Comparison of ENCODE assay signal across 8 cellular contexts in the genomic region with DNA sequence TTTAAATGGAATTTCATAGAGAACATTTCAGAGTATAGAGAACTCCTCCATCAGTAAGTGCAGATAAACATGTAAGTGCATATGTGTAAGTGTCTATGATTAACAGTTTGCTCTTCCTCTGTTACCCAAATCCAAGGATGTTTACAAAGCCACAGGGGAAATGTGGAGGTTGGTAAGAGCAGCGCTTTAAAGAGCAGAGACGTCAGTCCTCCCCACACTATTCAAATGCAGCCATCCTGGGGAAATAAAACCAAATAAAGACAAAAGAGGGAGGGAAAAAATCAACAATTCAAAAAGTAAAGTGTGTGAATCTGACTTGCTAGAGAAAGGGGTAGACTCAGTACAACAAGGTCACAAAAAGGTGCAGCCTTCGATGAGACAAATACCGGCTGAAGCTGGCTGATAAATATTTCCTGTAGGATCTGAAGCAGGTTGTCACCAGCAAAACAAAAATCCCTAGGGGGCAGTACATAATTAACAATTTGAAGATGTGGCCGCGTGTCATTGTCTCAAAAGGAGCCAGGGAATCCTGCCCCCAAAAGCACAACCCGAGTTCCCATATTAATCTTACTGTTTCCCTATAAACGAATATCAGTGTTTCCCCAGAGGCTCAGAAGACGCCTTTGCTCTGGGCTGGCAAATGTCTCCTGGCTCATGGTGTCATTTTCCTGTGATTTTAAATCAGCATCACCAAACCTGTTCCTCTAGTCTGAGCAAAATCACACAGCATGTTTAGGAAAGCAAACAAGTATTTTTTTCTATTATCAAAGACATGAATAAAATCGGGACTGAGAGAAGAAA.
DNase-seq lines count a peak whose midpoint lies in the region; ATAC-seq, FAIRE-seq and TF ChIP-seq lines count a peak whose summit lies in the region.

No MANE protein-coding gene starts in this region.

- H3K36me3 Mint-ChIP-seq in neural crest cell (ENCODE audit: low read depth): no peaks in the 10 kb centered on the region

- FAIRE-seq in kidney (lab: Jason Lieb, UNC): no peak

- ATAC-seq in sciatic nerve (no peak), GM18520 (IDR thresholded peaks at IDR 0.05; ENCODE audit: unreplicated experiment) (no peak)

- H3K4me1 Mint-ChIP-seq in neural crest cell: peaks cover 12% of the 10 kb centered on the region

- no peak overlapping the region for H3K9ac ChIP-seq in kidney (ENCODE audit: low read length in 2 of 2)

- H3K27ac Mint-ChIP-seq in neural crest cell (ENCODE audit: unreplicated experiment): peak overlapping the region; percentile 0

- no peaks in the 10 kb centered on the region for H3K9me3 ChIP-seq in cardiac muscle cell (ENCODE audit: low read depth)
- H3K9me3 ChIP-seq in kidney (ENCODE audit: control insufficient read depth in 1 of 2, low read length in 2 of 2): no peaks in the 10 kb centered on the region

- H3K27me3 Mint-ChIP-seq in neural crest cell (ENCODE audit: low read depth): no peaks in the 10 kb centered on the region

- H3K9me3 Mint-ChIP-seq in neural crest cell: no peaks in the 10 kb centered on the region

- peak; percentile 52 to 62 for DNase-seq in cardiac muscle cell (ENCODE audit: low read depth in 1 of 2, low spot score in 1 of 2)
- DNase-seq in cardiac septum (ENCODE audit: low spot score): no peak
- peak; percentile 20 to 75 for DNase-seq in NCI-H446 (lab: John Stamatoyannopoulos, UW)
- peak; percentile 57 for DNase-seq in choroid plexus epithelial cell (ENCODE audit: low read depth)
- DNase-seq in neural crest cell (ENCODE audit: low read depth, low spot score): no peak
- DNase-seq in sciatic nerve (ENCODE audit: low spot score): no peak
- DNase-seq in kidney: no peak

- no peak overlapping the region for H3K4me3 Mint-ChIP-seq in neural crest cell

- H3K36me3 ChIP-seq in cardiac muscle cell: no peaks in the 10 kb centered on the region
- no peaks in the 10 kb centered on the region for H3K36me3 ChIP-seq in kidney (ENCODE audit: control insufficient read depth in 1 of 2, insufficient read depth in 2 of 2, low read length in 2 of 2)

- TF ChIP-seq CTCF in cardiac muscle cell (IDR thresholded peaks at IDR 0.05; ENCODE audit: low read depth, low read length) (peak; percentile 30), choroid plexus epithelial cell (conservative IDR thresholded peaks at IDR 0.05; ENCODE audit: low read depth, low read length) (peak; percentile 53), neural crest cell (conservative IDR thresholded peaks at IDR 0.05) (peak; percentile 64), kidney (IDR thresholded peaks at IDR 0.05; ENCODE audit: borderline replicate concordance, extremely low read depth, insufficient read depth) (no peak)

- H3K4me3 ChIP-seq in cardiac muscle cell (no peak overlapping the region), choroid plexus epithelial cell (ENCODE audit: low read depth, low read length) (no peak overlapping the region), kidney (ENCODE audit: low read length in 2 of 2) (peak overlapping the region in 1 of 2 donors; percentile 15)

- no peak overlapping the region for H3K27ac ChIP-seq in cardiac muscle cell
- H3K27ac ChIP-seq in kidney (ENCODE audit: low read depth in 2 of 2, low read length in 2 of 2): peak overlapping the region in 1 of 2 donors; percentile 5

- intact Hi-C loops in cardiac septum (cut with DNase I) (loop anchor here (5.0 to 10.0 kb wide), 3 partner anchors 314 to 771 kb away; no protein-coding TSS in a partner anchor), sciatic nerve (cut with DNase I) (no loop called here), kidney (cut with DNase I) (no loop called here)

- H3K4me1 ChIP-seq in cardiac muscle cell (ENCODE audit: low read depth) (peaks cover 5% of the 10 kb centered on the region), kidney (ENCODE audit: control insufficient read depth in 1 of 2, insufficient read depth in 1 of 2, low read depth in 1 of 2, low read length in 2 of 2) (peaks cover 2 to 10% of the 10 kb centered on the region in 2 donors)

- no peaks in the 10 kb centered on the region for H3K27me3 ChIP-seq in cardiac muscle cell

Comparison
In these comparisons a context has a peak if more than half of its experiments do, and no peak if none do; other contexts are left out.
1. DNase-seq: peak in cardiac muscle cell (2 of 2), NCI-H446 (2 of 2) and choroid plexus epithelial cell (single experiment); none in cardiac septum (single experiment), neural crest cell (single experiment), sciatic nerve (single experiment) and kidney (single experiment).